9 cellular contexts compared by ENCODE assay signal in genomic region chr2:40652155-40652554, GRCh38.
"Had no signal": no experiment of that assay in that cellular context is flagged by ENCODE, and none has a peak within 500 bp of the region (broad histone marks: within the 10 kb centered on the region; RNA-seq: fewer than 3 reads in every experiment).

No MANE protein-coding gene starts in this region.

- H3K27ac ChIP-seq: HL-60, KMS-11 had no signal

- H3K4me1 Mint-ChIP-seq: IgD-negative memory B cell had no signal

- H3K9ac ChIP-seq: KMS-11 had no signal

- H3K4me2 ChIP-seq: KMS-11 had no signal

- H3K4me3 ChIP-seq: K562 had no signal

- ATAC-seq: HepG2, K562 had no signal

- H3K36me3 Mint-ChIP-seq: IgD-negative memory B cell had no signal

- H3K4me3 Mint-ChIP-seq: IgD-negative memory B cell had no signal

- H3K27me3 Mint-ChIP-seq: IgD-negative memory B cell had no signal

- FAIRE-seq: HepG2, HTR-8/SVneo, K562 had no signal

- H3K27ac Mint-ChIP-seq: IgD-negative memory B cell had no signal

- DNase-seq: IMR-90, KBM-7, KG1 had no signal
